7 cellular contexts compared by ENCODE assay signal in genomic region chr1:111104981-111105380, GRCh38.
"Had no signal": no experiment of that assay in that cellular context is flagged by ENCODE, and none has a peak within 500 bp of the region (broad histone marks: within the 10 kb centered on the region; RNA-seq: fewer than 3 reads in every experiment).

No MANE protein-coding gene starts in this region.

- H3K9ac ChIP-seq: KMS-11 had no signal

- ATAC-seq: K562 had no signal

- FAIRE-seq: HTR-8/SVneo, K562 had no signal

- DNase-seq: IMR-90, KBM-7, KG1 had no signal

- H3K27ac ChIP-seq: HL-60, KMS-11 had no signal

- H3K4me2 ChIP-seq: KMS-11 had no signal

- H3K4me3 ChIP-seq: K562 had no signal
